In the genomic region with DNA sequence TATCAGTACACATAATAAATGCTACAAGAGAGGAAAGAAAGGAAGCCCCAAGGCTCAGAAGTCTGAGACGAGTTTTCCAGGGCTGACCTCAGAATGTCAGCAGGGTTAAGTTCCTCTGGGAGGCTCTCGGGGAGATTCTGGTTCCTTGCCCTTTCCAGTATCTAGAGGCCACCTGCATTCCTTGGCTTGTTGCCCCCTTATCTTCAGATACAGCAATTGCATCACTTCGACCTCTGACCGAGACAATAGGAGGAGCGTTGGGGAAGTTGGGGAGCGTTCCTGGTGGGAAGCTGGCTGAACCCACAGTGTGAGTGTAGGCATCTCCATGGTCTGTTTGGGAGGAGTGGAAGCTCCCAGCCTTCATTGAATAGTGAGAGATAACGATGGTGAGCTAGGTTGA, we compare ENCODE assay signal across 1 cellular context.
TF ChIP-seq lines count a peak whose summit lies in the region.

No MANE protein-coding gene starts in this region.

TF ChIP-seq in K562, 482 proteins besides CTCF, POLR2A, EP300 and RAD21 (continued from another document):
- TF ChIP-seq, protein P1, sequence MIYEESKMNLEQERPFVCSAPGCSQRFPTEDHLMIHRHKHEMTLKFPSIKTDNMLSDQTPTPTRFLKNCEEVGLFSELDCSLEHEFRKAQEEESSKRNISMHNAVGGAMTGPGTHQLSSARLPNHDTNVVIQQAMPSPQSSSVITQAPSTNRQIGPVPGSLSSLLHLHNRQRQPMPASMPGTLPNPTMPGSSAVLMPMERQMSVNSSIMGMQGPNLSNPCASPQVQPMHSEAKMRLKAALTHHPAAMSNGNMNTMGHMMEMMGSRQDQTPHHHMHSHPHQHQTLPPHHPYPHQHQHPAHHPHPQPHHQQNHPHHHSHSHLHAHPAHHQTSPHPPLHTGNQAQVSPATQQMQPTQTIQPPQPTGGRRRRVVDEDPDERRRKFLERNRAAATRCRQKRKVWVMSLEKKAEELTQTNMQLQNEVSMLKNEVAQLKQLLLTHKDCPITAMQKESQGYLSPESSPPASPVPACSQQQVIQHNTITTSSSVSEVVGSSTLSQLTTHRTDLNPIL (CRISPR knock-in tag; IDR thresholded peaks at IDR 0.05) = no peak
- TF ChIP-seq SMAD1 (IDR thresholded peaks at IDR 0.05; ENCODE audit: low read depth, low read length, partially characterized antibody) (no peak), BRD9 (IDR thresholded peaks at IDR 0.05; ENCODE audit: low read depth, partially characterized antibody) (peak; percentile 12), TCF3 (CRISPR knock-in tag; IDR thresholded peaks at IDR 0.05) (peak; percentile 18; the same call in 1 of the 2 replicates), MAZ (CRISPR knock-in tag; conservative IDR thresholded peaks at IDR 0.05 in 1 of 2, IDR thresholded peaks at IDR 0.05 in 1 of 2) (no peak), ZNF696 (CRISPR knock-in tag; conservative IDR thresholded peaks at IDR 0.05) (no peak), SMARCA4 (IDR thresholded peaks at IDR 0.05) (peak; percentile 75), TRIM24 (IDR thresholded peaks at IDR 0.05) (peak; percentile 89 to 93), GATAD2B (IDR thresholded peaks at IDR 0.05; ENCODE audit: borderline replicate concordance) (no peak), CTBP1 (IDR thresholded peaks at IDR 0.05; ENCODE audit: borderline replicate concordance) (peak; percentile 38; the same call in 1 of the 2 replicates), CBX2 (IDR thresholded peaks at IDR 0.05; ENCODE audit: insufficient read depth, low read length, poor library complexity, severe bottlenecking) (no peak), NFIC (IDR thresholded peaks at IDR 0.05) (peak; percentile 95), SRF (CRISPR knock-in tag; IDR thresholded peaks at IDR 0.05) (no peak), CBFA2T2 (conservative IDR thresholded peaks at IDR 0.05) (peak; percentile 86), TRIM28 (IDR thresholded peaks at IDR 0.05) (0 out of 2 replicates have a peak, but pooled peaks have one; percentile 50), DPF2 (IDR thresholded peaks at IDR 0.05) (peak; percentile 80), C11orf30 (IDR thresholded peaks at IDR 0.05; ENCODE audit: low read depth) (no peak), MEF2A (IDR thresholded peaks at IDR 0.05; ENCODE audit: control insufficient read depth, low read depth, low read length) (no peak), ATF7 (IDR thresholded peaks at IDR 0.05) (peak; percentile 31; the same call in 1 of the 2 replicates), TEAD4 (IDR thresholded peaks at IDR 0.05; ENCODE audit: low read length) (peak; percentile 92), TEAD4 (CRISPR knock-in tag; IDR thresholded peaks at IDR 0.05; ENCODE audit: borderline replicate concordance) (no peak), PYGO2 (tag; IDR thresholded peaks at IDR 0.05) (no peak), CBFA2T3 (IDR thresholded peaks at IDR 0.05) (peak; percentile 92), MCM3 (IDR thresholded peaks at IDR 0.05) (no peak), BDP1 (IDR thresholded peaks at IDR 0.05; ENCODE audit: insufficient read depth, insufficient read length) (no peak), HDAC1 (IDR thresholded peaks at IDR 0.05) (0 out of 4 replicates have a peak, but pooled peaks of 1 of the 2 experiments have one; percentile 16), MECOM (CRISPR knock-in tag; IDR thresholded peaks at IDR 0.05) (peak; percentile 15; the same call in 1 of the 2 replicates), RBM25 (IDR thresholded peaks at IDR 0.05; ENCODE audit: low read depth, low read length, severe bottlenecking) (peak; percentile 70), ARID1B (IDR thresholded peaks at IDR 0.05) (peak; percentile 83), POU5F1 (IDR thresholded peaks at IDR 0.05; ENCODE audit: borderline replicate concordance, low read depth, low read length, partially characterized antibody) (no peak), CEBPG (CRISPR knock-in tag; IDR thresholded peaks at IDR 0.05) (no peak), CEBPG (tag; conservative IDR thresholded peaks at IDR 0.05 in 1 of 2, IDR thresholded peaks at IDR 0.05 in 1 of 2) (0 out of 4 replicates have a peak, but pooled peaks of 1 of the 2 experiments have one; percentile 14), POLR3A (IDR thresholded peaks at IDR 0.05; ENCODE audit: borderline replicate concordance, extremely low read depth, insufficient read depth, insufficient read length) (no peak), SMAD3 (CRISPR knock-in tag; conservative IDR thresholded peaks at IDR 0.05) (no peak), ZNF699 (CRISPR knock-in tag; IDR thresholded peaks at IDR 0.05; ENCODE audit: insufficient replicate concordance) (no peak), EWSR1 (IDR thresholded peaks at IDR 0.05; ENCODE audit: borderline replicate concordance, low read depth, partially characterized antibody) (no peak), MTA2 (IDR thresholded peaks at IDR 0.05; ENCODE audit: low read depth) (peak; percentile 54), POLR2AphosphoS5 (IDR thresholded peaks at IDR 0.05; ENCODE audit: control insufficient read depth, insufficient read depth, low read depth, low read length) (peak; percentile 89; the same call in 1 of the 2 replicates), KLF16 (IDR thresholded peaks at IDR 0.05) (peak; percentile 72; the same call in 1 of the 2 replicates), KDM1A (IDR thresholded peaks at IDR 0.05) (peak; percentile 80 to 82), SMAD4 (CRISPR knock-in tag; conservative IDR thresholded peaks at IDR 0.05) (peak; percentile 51; the same call in 1 of the 2 replicates), CBX3 (IDR thresholded peaks at IDR 0.05; ENCODE audit: borderline replicate concordance in 1 of 2, low read length in 2 of 2) (peak in 1 of 2 experiments; percentile 69; a peak in 1 of 3 replicates), ARID2 (IDR thresholded peaks at IDR 0.05) (no peak), RCOR1 (IDR thresholded peaks at IDR 0.05; ENCODE audit: borderline replicate concordance in 1 of 2, low read depth in 2 of 2, low read length in 2 of 2) (peak in 1 of 2 experiments; percentile 74; a peak in 3 of 4 replicates), ELF1 (tag; IDR thresholded peaks at IDR 0.05) (no peak), MBD2 (IDR thresholded peaks at IDR 0.05; ENCODE audit: borderline replicate concordance, low read depth) (no peak), NCOR1 (IDR thresholded peaks at IDR 0.05) (peak; percentile 81), ZNF184 (CRISPR knock-in tag; IDR thresholded peaks at IDR 0.05) (no peak)
- TF ChIP-seq, protein P2, sequence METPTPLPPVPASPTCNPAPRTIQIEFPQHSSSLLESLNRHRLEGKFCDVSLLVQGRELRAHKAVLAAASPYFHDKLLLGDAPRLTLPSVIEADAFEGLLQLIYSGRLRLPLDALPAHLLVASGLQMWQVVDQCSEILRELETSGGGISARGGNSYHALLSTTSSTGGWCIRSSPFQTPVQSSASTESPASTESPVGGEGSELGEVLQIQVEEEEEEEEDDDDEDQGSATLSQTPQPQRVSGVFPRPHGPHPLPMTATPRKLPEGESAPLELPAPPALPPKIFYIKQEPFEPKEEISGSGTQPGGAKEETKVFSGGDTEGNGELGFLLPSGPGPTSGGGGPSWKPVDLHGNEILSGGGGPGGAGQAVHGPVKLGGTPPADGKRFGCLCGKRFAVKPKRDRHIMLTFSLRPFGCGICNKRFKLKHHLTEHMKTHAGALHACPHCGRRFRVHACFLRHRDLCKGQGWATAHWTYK (CRISPR knock-in tag; IDR thresholded peaks at IDR 0.05) = no peak
- TF ChIP-seq, protein P3, sequence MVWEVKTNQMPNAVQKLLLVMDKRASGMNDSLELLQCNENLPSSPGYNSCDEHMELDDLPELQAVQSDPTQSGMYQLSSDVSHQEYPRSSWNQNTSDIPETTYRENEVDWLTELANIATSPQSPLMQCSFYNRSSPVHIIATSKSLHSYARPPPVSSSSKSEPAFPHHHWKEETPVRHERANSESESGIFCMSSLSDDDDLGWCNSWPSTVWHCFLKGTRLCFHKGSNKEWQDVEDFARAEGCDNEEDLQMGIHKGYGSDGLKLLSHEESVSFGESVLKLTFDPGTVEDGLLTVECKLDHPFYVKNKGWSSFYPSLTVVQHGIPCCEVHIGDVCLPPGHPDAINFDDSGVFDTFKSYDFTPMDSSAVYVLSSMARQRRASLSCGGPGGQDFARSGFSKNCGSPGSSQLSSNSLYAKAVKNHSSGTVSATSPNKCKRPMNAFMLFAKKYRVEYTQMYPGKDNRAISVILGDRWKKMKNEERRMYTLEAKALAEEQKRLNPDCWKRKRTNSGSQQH (CRISPR knock-in tag; IDR thresholded peaks at IDR 0.05) = no peak
- TF ChIP-seq, protein P4, sequence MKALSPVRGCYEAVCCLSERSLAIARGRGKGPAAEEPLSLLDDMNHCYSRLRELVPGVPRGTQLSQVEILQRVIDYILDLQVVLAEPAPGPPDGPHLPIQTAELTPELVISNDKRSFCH (CRISPR knock-in tag; IDR thresholded peaks at IDR 0.05) = no peak
- TF ChIP-seq, protein P4 (tag; IDR thresholded peaks at IDR 0.05) = 0 out of 2 replicates have a peak, but pooled peaks have one; percentile 36
- TF ChIP-seq, protein P5, sequence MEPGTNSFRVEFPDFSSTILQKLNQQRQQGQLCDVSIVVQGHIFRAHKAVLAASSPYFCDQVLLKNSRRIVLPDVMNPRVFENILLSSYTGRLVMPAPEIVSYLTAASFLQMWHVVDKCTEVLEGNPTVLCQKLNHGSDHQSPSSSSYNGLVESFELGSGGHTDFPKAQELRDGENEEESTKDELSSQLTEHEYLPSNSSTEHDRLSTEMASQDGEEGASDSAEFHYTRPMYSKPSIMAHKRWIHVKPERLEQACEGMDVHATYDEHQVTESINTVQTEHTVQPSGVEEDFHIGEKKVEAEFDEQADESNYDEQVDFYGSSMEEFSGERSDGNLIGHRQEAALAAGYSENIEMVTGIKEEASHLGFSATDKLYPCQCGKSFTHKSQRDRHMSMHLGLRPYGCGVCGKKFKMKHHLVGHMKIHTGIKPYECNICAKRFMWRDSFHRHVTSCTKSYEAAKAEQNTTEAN (CRISPR knock-in tag; IDR thresholded peaks at IDR 0.05) = no peak
- TF ChIP-seq, protein P6, sequence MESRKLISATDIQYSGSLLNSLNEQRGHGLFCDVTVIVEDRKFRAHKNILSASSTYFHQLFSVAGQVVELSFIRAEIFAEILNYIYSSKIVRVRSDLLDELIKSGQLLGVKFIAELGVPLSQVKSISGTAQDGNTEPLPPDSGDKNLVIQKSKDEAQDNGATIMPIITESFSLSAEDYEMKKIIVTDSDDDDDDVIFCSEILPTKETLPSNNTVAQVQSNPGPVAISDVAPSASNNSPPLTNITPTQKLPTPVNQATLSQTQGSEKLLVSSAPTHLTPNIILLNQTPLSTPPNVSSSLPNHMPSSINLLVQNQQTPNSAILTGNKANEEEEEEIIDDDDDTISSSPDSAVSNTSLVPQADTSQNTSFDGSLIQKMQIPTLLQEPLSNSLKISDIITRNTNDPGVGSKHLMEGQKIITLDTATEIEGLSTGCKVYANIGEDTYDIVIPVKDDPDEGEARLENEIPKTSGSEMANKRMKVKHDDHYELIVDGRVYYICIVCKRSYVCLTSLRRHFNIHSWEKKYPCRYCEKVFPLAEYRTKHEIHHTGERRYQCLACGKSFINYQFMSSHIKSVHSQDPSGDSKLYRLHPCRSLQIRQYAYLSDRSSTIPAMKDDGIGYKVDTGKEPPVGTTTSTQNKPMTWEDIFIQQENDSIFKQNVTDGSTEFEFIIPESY (CRISPR knock-in tag; IDR thresholded peaks at IDR 0.05) = no peak
- TF ChIP-seq, protein P7, sequence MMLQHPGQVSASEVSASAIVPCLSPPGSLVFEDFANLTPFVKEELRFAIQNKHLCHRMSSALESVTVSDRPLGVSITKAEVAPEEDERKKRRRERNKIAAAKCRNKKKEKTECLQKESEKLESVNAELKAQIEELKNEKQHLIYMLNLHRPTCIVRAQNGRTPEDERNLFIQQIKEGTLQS (IDR thresholded peaks at IDR 0.05) = peak; percentile 81
- TF ChIP-seq, protein P7 (CRISPR knock-in tag; conservative IDR thresholded peaks at IDR 0.05) = no peak
- TF ChIP-seq, protein P8, sequence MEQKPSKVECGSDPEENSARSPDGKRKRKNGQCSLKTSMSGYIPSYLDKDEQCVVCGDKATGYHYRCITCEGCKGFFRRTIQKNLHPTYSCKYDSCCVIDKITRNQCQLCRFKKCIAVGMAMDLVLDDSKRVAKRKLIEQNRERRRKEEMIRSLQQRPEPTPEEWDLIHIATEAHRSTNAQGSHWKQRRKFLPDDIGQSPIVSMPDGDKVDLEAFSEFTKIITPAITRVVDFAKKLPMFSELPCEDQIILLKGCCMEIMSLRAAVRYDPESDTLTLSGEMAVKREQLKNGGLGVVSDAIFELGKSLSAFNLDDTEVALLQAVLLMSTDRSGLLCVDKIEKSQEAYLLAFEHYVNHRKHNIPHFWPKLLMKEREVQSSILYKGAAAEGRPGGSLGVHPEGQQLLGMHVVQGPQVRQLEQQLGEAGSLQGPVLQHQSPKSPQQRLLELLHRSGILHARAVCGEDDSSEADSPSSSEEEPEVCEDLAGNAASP (IDR thresholded peaks at IDR 0.05) = no peak
- TF ChIP-seq, protein P9, sequence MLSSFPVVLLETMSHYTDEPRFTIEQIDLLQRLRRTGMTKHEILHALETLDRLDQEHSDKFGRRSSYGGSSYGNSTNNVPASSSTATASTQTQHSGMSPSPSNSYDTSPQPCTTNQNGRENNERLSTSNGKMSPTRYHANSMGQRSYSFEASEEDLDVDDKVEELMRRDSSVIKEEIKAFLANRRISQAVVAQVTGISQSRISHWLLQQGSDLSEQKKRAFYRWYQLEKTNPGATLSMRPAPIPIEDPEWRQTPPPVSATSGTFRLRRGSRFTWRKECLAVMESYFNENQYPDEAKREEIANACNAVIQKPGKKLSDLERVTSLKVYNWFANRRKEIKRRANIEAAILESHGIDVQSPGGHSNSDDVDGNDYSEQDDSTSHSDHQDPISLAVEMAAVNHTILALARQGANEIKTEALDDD (IDR thresholded peaks at IDR 0.05) = peak; percentile 23; the same call in 1 of the 2 replicates
